21 cellular contexts compared by ENCODE assay signal in genomic region chr11:27331984-27332383, GRCh38. TPM values are rescaled to one million over a fixed set of nuclear protein-coding genes. Genes with fewer than 3 reads are reported as not detected.
DNase-seq lines count a peak whose midpoint lies in the region; ATAC-seq, FAIRE-seq and TF ChIP-seq lines count a peak whose summit lies in the region.
"Had no signal": no experiment of that assay in that cellular context is flagged by ENCODE, and none has a peak within 500 bp of the region (broad histone marks: within the 10 kb centered on the region; RNA-seq: fewer than 3 reads in every experiment).

No MANE protein-coding gene starts in this region.

- no peaks in the 10 kb centered on the region for H3K27me3 Mint-ChIP-seq in effector memory CD8-positive, alpha-beta T cell
- H3K27me3 Mint-ChIP-seq: CD8-positive, alpha-beta memory T cell; stimulated activated naive CD8-positive, alpha-beta T cell treated with anti-CD3 and anti-CD28 coated beads, Interleukin-15, amount 100 ng/mL, for 72 hours had no signal

- H2AFZ ChIP-seq in IMR-90 (replicated peaks; ENCODE audit: low read length, poor library complexity) = no peak overlapping the region

- peak; percentile 96 for ATAC-seq in IMR-90 (ENCODE audit: low read depth)
- no peak for ATAC-seq in HG02973 (IDR thresholded peaks at IDR 0.05; ENCODE audit: unreplicated experiment)
- no peak for ATAC-seq in effector memory CD8-positive, alpha-beta T cell (replicated peaks)
- ATAC-seq in pancreas = no peak
- ATAC-seq: stimulated activated naive CD8-positive, alpha-beta T cell treated with anti-CD3 and anti-CD28 coated beads, Interleukin-15, amount 100 ng/mL, for 72 hours had no signal

- H3K4ac ChIP-seq in IMR-90 (ENCODE audit: low read depth, low read length) (no peak overlapping the region), mesendoderm (ENCODE audit: low read depth, low read length) (no peak overlapping the region)

- H3K79me2 ChIP-seq in mesendoderm (ENCODE audit: control insufficient read depth, insufficient read depth, low read length) = no peaks in the 10 kb centered on the region

- dilution Hi-C loops in IMR-90 (cut with HindIII; ENCODE audit: low sequenced_read_pairs, unreplicated experiment) = no loop called here

- H4K20me1 ChIP-seq in IMR-90 (ENCODE audit: insufficient read depth, low read length) = no peaks in the 10 kb centered on the region

- no peak for TF ChIP-seq POLR2A in IMR-90 (IDR thresholded peaks at IDR 0.05; ENCODE audit: low read depth, low read length)

- no peak for TF ChIP-seq CTCF in AG10803 (conservative IDR thresholded peaks at IDR 0.05; ENCODE audit: low read length)
- TF ChIP-seq CTCF in IMR-90 (conservative IDR thresholded peaks at IDR 0.05; ENCODE audit: low read depth, low read length) = no peak
- TF ChIP-seq CTCF in cardiac fibroblast (IDR thresholded peaks at IDR 0.05; ENCODE audit: low read depth, low read length) = no peak
- no peak for TF ChIP-seq CTCF in pancreas (IDR thresholded peaks at IDR 0.05)

- H3K4me1 ChIP-seq in IMR-90 (ENCODE audit: control insufficient read depth, insufficient read depth, low read length) (peaks cover 6% of the 10 kb centered on the region), mesendoderm (ENCODE audit: control insufficient read depth, low read depth, low read length) (peaks cover 5% of the 10 kb centered on the region), pancreas (peaks cover 0 to 9% (median 0%) of the 10 kb centered on the region in 3 donors)
- H3K4me1 ChIP-seq: ascending aorta, right atrium auricular region had no signal

- no peak overlapping the region for H4K5ac ChIP-seq in IMR-90 (ENCODE audit: low read depth, low read length)
- no peak overlapping the region for H4K5ac ChIP-seq in mesendoderm (ENCODE audit: low read length)

- no TSS peak for BruUV-seq in IMR-90 (replicated peaks; lab: Mats Ljungman, UMichigan)

- peak overlapping the region; percentile 72 for H2BK5ac ChIP-seq in IMR-90 (ENCODE audit: low read depth, low read length, poor library complexity, severe bottlenecking)
- no peak overlapping the region for H2BK5ac ChIP-seq in mesendoderm (ENCODE audit: low read length)

- H3K36me3 Mint-ChIP-seq in effector memory CD8-positive, alpha-beta T cell (ENCODE audit: insufficient read depth) = no peaks in the 10 kb centered on the region

- TF ChIP-seq RAD21 in IMR-90 (IDR thresholded peaks at IDR 0.05; ENCODE audit: low read length) = no peak

- H2BK120ac ChIP-seq in IMR-90 (ENCODE audit: low read depth, low read length) (no peak overlapping the region), mesendoderm (ENCODE audit: low read depth, low read length) (no peak overlapping the region)

- CTCF ChIA-PET in IMR-90 (lab: Yijun Ruan, JAX) = interaction anchor here (1.0 kb wide), 1 partner anchor 148 kb away, joined by 4 read pairs; no protein-coding TSS in a partner anchor

- H3K18ac ChIP-seq in IMR-90 (ENCODE audit: low read depth, low read length) = no peak overlapping the region; the same call in 1 of the 2 replicates
- H3K18ac ChIP-seq in mesendoderm (ENCODE audit: low read length) = no peak overlapping the region

- no peak overlapping the region for H2AK9ac ChIP-seq in IMR-90 (replicated peaks; ENCODE audit: low read depth, low read length, poor library complexity)

- H3K4me3 ChIP-seq in AG10803 (ENCODE audit: low read length) (no peak overlapping the region), IMR-90 (ENCODE audit: insufficient read depth, low read depth, low read length) (no peak overlapping the region), cardiac fibroblast (replicated peaks in 1 of 2; ENCODE audit: low read depth in 2 of 2, low read length in 2 of 2) (no peak overlapping the region), mesendoderm (ENCODE audit: low read length) (no peak overlapping the region), pancreas (no peak overlapping the region)
- H3K4me3 ChIP-seq: ascending aorta, right atrium auricular region had no signal

- H3K27me3 ChIP-seq in IMR-90 (ENCODE audit: control insufficient read depth, insufficient read depth, low read length) = no peaks in the 10 kb centered on the region
- no peaks in the 10 kb centered on the region for H3K27me3 ChIP-seq in mesendoderm (ENCODE audit: insufficient read depth, low read length, poor library complexity)
- H3K27me3 ChIP-seq in pancreas = no peaks in the 10 kb centered on the region
- H3K27me3 ChIP-seq: ascending aorta, right atrium auricular region had no signal

- H3K4me2 ChIP-seq in IMR-90 (ENCODE audit: low read depth, low read length) = peak overlapping the region; percentile 43; the same call in 1 of the 2 replicates
- H3K4me2 ChIP-seq in mesendoderm (ENCODE audit: low read length) = no peak overlapping the region

- peak overlapping the region; percentile 42; the same call in 1 of the 2 replicates for H3K56ac ChIP-seq in IMR-90 (ENCODE audit: extremely low read depth, insufficient read depth, low read length)
- H3K56ac ChIP-seq in mesendoderm (ENCODE audit: low read length) = no peak overlapping the region

- no peak overlapping the region for H3K27ac ChIP-seq in IMR-90 (ENCODE audit: insufficient read depth, low read length)
- no peak overlapping the region for H3K27ac ChIP-seq in mesendoderm (ENCODE audit: low read depth, low read length)
- no peak overlapping the region for H3K27ac ChIP-seq in pancreas
- H3K27ac ChIP-seq: ascending aorta, right atrium auricular region had no signal

- H3K9me3 ChIP-seq in IMR-90 (ENCODE audit: control insufficient read depth, insufficient read depth, low read length) = no peaks in the 10 kb centered on the region
- H3K9me3 ChIP-seq in pancreas = no peaks in the 10 kb centered on the region
- H3K9me3 ChIP-seq: ascending aorta, right atrium auricular region had no signal

- no peak overlapping the region for H3K4me3 Mint-ChIP-seq in effector memory CD8-positive, alpha-beta T cell
- H3K4me3 Mint-ChIP-seq: CD8-positive, alpha-beta memory T cell; stimulated activated naive CD8-positive, alpha-beta T cell treated with anti-CD3 and anti-CD28 coated beads, Interleukin-15, amount 100 ng/mL, for 72 hours had no signal

- peak; percentile 45 for DNase-seq in AG10803 (ENCODE audit: low read depth)
- DNase-seq in IMR-90 = peak; percentile 65
- peak; percentile 51 to 55 for DNase-seq in cardiac fibroblast (ENCODE audit: low read depth in 2 of 2)
- DNase-seq in mesendoderm = peak; percentile 83
- no peak for DNase-seq in NCI-H69 (lab: John Stamatoyannopoulos, UW)
- DNase-seq in effector memory CD8-positive, alpha-beta T cell = no peak
- no peak for DNase-seq in pancreas
- DNase-seq: activated CD4-positive, alpha-beta T cell treated with anti-CD3 and anti-CD28 coated beads for 48 hours; activated CD8-positive, alpha-beta memory T cell treated with anti-CD3 and anti-CD28 coated beads, Interleukin-2, amount 50 U/mL, for 4 hours; activated gamma-delta T cell treated with Interleukin-2 at 50 U/mL for 16 hours; CD8-positive, alpha-beta memory T cell; cortex of kidney; DND-41; glutamatergic neuron; NCI-H1048; NCI-H526; stimulated activated naive CD8-positive, alpha-beta T cell treated with anti-CD3 and anti-CD28 coated beads, Interleukin-15, amount 100 ng/mL, for 72 hours had no signal

- intact Hi-C loops in IMR-90 (cut with micrococcal nuclease) = no loop called here
- intact Hi-C loops in pancreas (cut with DNase I) = no loop called here

- no peak overlapping the region; the same call in 1 of the 2 replicates for H3K23ac ChIP-seq in IMR-90 (ENCODE audit: low read depth, low read length)
- no peak overlapping the region for H3K23ac ChIP-seq in mesendoderm (ENCODE audit: low read length)

- FAIRE-seq in pancreas (lab: Jason Lieb, UNC) = no peak
- FAIRE-seq: urothelium cell line had no signal

- no CpG with 5 or more reads among the region's 2 CpGs for WGBS in IMR-90 (ENCODE audit: extremely low coverage in 2 of 2, insufficient read length in 1 of 2), 2 experiments
- no CpG with 5 or more reads among the region's 2 CpGs for WGBS in mesendoderm (ENCODE audit: extremely low coverage, insufficient coverage, low lambda C conversion rate)
- WGBS in pancreas, 2 donors = 37 to 64% methylated on average over 2 of the region's 2 CpGs

- no peaks in the 10 kb centered on the region; the same call in 1 of the 2 replicates for H3K9me1 ChIP-seq in IMR-90 (ENCODE audit: insufficient read depth, low read length)

- H3K36me3 ChIP-seq in IMR-90 (ENCODE audit: control insufficient read depth, insufficient read depth, low read length) (no peaks in the 10 kb centered on the region), mesendoderm (ENCODE audit: control insufficient read depth, insufficient read depth, low read length) (no peaks in the 10 kb centered on the region), pancreas (no peaks in the 10 kb centered on the region)
- H3K36me3 ChIP-seq: ascending aorta, right atrium auricular region had no signal

- peak overlapping the region in 1 of 2 experiments; percentile 38; a peak in 2 of 4 replicates for H4K8ac ChIP-seq in IMR-90 (ENCODE audit: low read depth in 2 of 2, low read length in 2 of 2)
- H4K8ac ChIP-seq in mesendoderm (ENCODE audit: low read depth, low read length) = no peak overlapping the region

- H3K9me3 Mint-ChIP-seq in effector memory CD8-positive, alpha-beta T cell = no peaks in the 10 kb centered on the region
- H3K9me3 Mint-ChIP-seq: CD8-positive, alpha-beta memory T cell had no signal

- H2BK15ac ChIP-seq in IMR-90 (ENCODE audit: low read depth, low read length) (no peak overlapping the region), mesendoderm (replicated peaks; ENCODE audit: low read depth) (no peak overlapping the region)

- H2AK5ac ChIP-seq in IMR-90 (ENCODE audit: low read depth, low read length) (no peak overlapping the region), mesendoderm (ENCODE audit: low read length) (no peak overlapping the region)

- H3K27ac Mint-ChIP-seq in effector memory CD8-positive, alpha-beta T cell = no peak overlapping the region
- H3K27ac Mint-ChIP-seq: CD8-positive, alpha-beta memory T cell; stimulated activated naive CD8-positive, alpha-beta T cell treated with anti-CD3 and anti-CD28 coated beads, Interleukin-15, amount 100 ng/mL, for 72 hours had no signal

- H3K14ac ChIP-seq in IMR-90 (replicated peaks; ENCODE audit: low read depth, low read length) = no peak overlapping the region

- H3K79me1 ChIP-seq in IMR-90 (ENCODE audit: low read depth in 1 of 2, low read length in 2 of 2) (no peaks in the 10 kb centered on the region), mesendoderm (ENCODE audit: low read length) (no peaks in the 10 kb centered on the region)

- no peak overlapping the region for H3K9ac ChIP-seq in IMR-90 (ENCODE audit: low read depth, low read length)
- H3K9ac ChIP-seq in mesendoderm (ENCODE audit: low read length) = no peak overlapping the region

- peak overlapping the region; percentile 11; the same call in 1 of the 2 replicates for H2BK20ac ChIP-seq in IMR-90 (ENCODE audit: low read depth, low read length)

- H3K4me1 Mint-ChIP-seq in effector memory CD8-positive, alpha-beta T cell (ENCODE audit: low read depth in 2 of 2) = peaks cover 0 to 4% of the 10 kb centered on the region in 2 donors
- H3K4me1 Mint-ChIP-seq: CD8-positive, alpha-beta memory T cell; stimulated activated naive CD8-positive, alpha-beta T cell treated with anti-CD3 and anti-CD28 coated beads, Interleukin-15, amount 100 ng/mL, for 72 hours had no signal

- in situ Hi-C loops in IMR-90 (cut with MboI; ENCODE audit: low sequenced_read_pairs) = no loop called here

- POLR2A ChIA-PET in IMR-90 (lab: Charles Lee; ENCODE audit: unreplicated experiment) = no interaction called here

- no peak overlapping the region for H4K91ac ChIP-seq in IMR-90 (ENCODE audit: insufficient read depth, low read depth, low read length)

RNA-seq across cellular contexts. Expression of gene CCDC34, which starts 31.0 kb away (rescaled TPM):
- total RNA-seq in IMR-90 (2012; rRNA removed) (2.5 and 3.9 TPM in 2 replicates), pancreas (1 to 10 TPM; 3.3 to 7.1 (median 4.1) TPM)
- polyA plus RNA-seq in IMR-90 (2012; rRNA removed) (4.0 and 4.5 TPM in 2 replicates), pancreas (10 to 100 TPM in 1 of 2 donors, 1 to 10 TPM in 1; 4.8 to 10.1 TPM)
- 2.5 and 4.9 TPM in 2 replicates for polyA plus RNA-seq in IMR-90 (2012; cell fraction: cytosol; rRNA removed)
- polyA plus RNA-seq in IMR-90 (2012; cell fraction: nucleus; rRNA removed; ENCODE audit: low replicate concordance) = 0.98 and 1.0 TPM in 2 replicates
- polyA plus RNA-seq in mesendoderm (2013, experiment 1 of 2) = 38.0 TPM
- polyA plus RNA-seq in mesendoderm (2013, experiment 2 of 2) = 40.1 TPM

Comparison
In these comparisons a context has a peak if more than half of its experiments do, and no peak if none do; other contexts are left out.
1. DNase-seq: peak in AG10803 (single experiment), IMR-90 (single experiment), cardiac fibroblast (2 of 2) and mesendoderm (single experiment); none in NCI-H69 (single experiment), effector memory CD8-positive, alpha-beta T cell (0 of 3) and pancreas (0 of 6).